In genomic region chr3:140147965-140148490, GRCh38 we compare ENCODE assay signal across 37 cellular contexts.
"Had no signal": no experiment of that assay in that cellular context is flagged by ENCODE, and none has a peak within 500 bp of the region (broad histone marks: within the 10 kb centered on the region; RNA-seq: fewer than 3 reads in every experiment).

No MANE protein-coding gene starts in this region.

- DNase-seq: activated CD4-positive, alpha-beta memory T cell treated with anti-CD3 and anti-CD28 coated beads, Interleukin-2, amount 10 ng/mL, durations not matched to agents 7 days and 5 days; activated CD4-positive, alpha-beta T cell treated with anti-CD3 and anti-CD28 coated beads for 1 hour; activated CD4-positive, alpha-beta T cell treated with anti-CD3 and anti-CD28 coated beads for 36 hours; activated CD4-positive, alpha-beta T cell treated with anti-CD3 and anti-CD28 coated beads for 48 hours; activated CD4-positive, alpha-beta T cell treated with anti-CD3 and anti-CD28 coated beads, Interleukin-2, amount 10 ng/mL, durations not matched to agents 7 days and 5 days; activated CD4-positive, alpha-beta T cell treated with anti-CD3 and anti-CD28 coated beads, Interleukin-2, amount 50 U/mL, for 48 hours; activated CD4-positive, CD25-positive, alpha-beta regulatory T cell; activated CD8-positive, alpha-beta memory T cell treated with anti-CD3 and anti-CD28 coated beads for 24 hours; activated CD8-positive, alpha-beta memory T cell treated with anti-CD3 and anti-CD28 coated beads, Interleukin-2, amount 10 ng/mL, durations not matched to agents 7 days and 5 days; activated CD8-positive, alpha-beta memory T cell treated with anti-CD3 and anti-CD28 coated beads, Interleukin-2, amount 50 U/mL, for 48 hours; activated CD8-positive, alpha-beta T cell treated with anti-CD3 and anti-CD28 coated beads, Interleukin-2, amount 10 ng/mL, durations not matched to agents 7 days and 5 days; activated effector memory CD4-positive, alpha-beta T cell treated with Interleukin-2 at 50 U/mL for 16 hours; activated gamma-delta T cell; activated naive CD4-positive, alpha-beta T cell treated with anti-CD3 and anti-CD28 coated beads, Interleukin-2, amount 10 ng/mL, durations not matched to agents 7 days and 5 days; activated naive CD4-positive, alpha-beta T cell treated with Interleukin-2 at 50 U/mL for 16 hours; activated naive CD8-positive, alpha-beta T cell treated with anti-CD3 and anti-CD28 coated beads, Interleukin-2, amount 10 ng/mL, durations not matched to agents 7 days and 5 days; activated naive CD8-positive, alpha-beta T cell treated with anti-CD3 and anti-CD28 coated beads, Interleukin-2, amount 50 U/mL, for 24 hours; activated T-cell treated with anti-CD3 and anti-CD28 coated beads, Interleukin-2, amount 50 U/mL, for 24 hours; activated T-cell treated with anti-CD3 and anti-CD28 coated beads, Interleukin-2, amount 50 U/mL, for 48 hours; amygdala; anterior cingulate cortex; caudate nucleus; cerebellar nuclear complex; T-helper 1 cell; T-helper 2 cell; T-helper 9 cell had no signal

- H3K4me1 Mint-ChIP-seq: activated CD4-positive, alpha-beta memory T cell treated with anti-CD3 and anti-CD28 coated beads, Interleukin-2, amount 10 ng/mL, durations not matched to agents 7 days and 5 days; activated CD4-positive, alpha-beta T cell treated with anti-CD3 and anti-CD28 coated beads for 36 hours; activated CD4-positive, alpha-beta T cell treated with anti-CD3 and anti-CD28 coated beads, Interleukin-2, amount 10 ng/mL, durations not matched to agents 7 days and 5 days; activated CD8-positive, alpha-beta memory T cell treated with anti-CD3 and anti-CD28 coated beads, Interleukin-2, amount 10 ng/mL, durations not matched to agents 7 days and 5 days; activated naive CD4-positive, alpha-beta T cell treated with anti-CD3 and anti-CD28 coated beads, Interleukin-2, amount 10 ng/mL, durations not matched to agents 7 days and 5 days; activated naive CD4-positive, alpha-beta T cell treated with anti-CD3 and anti-CD28 coated beads, Interleukin-2, amount 50 U/mL, for 24 hours; activated naive CD8-positive, alpha-beta T cell treated with anti-CD3 and anti-CD28 coated beads, Interleukin-2, amount 10 ng/mL, durations not matched to agents 7 days and 5 days; activated naive CD8-positive, alpha-beta T cell treated with anti-CD3 and anti-CD28 coated beads, Interleukin-2, amount 50 U/mL, for 24 hours; central memory CD8-positive, alpha-beta T cell; WTC11 had no signal

- H3K9me3 ChIP-seq: ascending aorta had no signal

- H3K4me1 ChIP-seq: ascending aorta had no signal

- H3K4me3 ChIP-seq: ascending aorta, cardiac muscle cell had no signal

- H3K36me3 ChIP-seq: ascending aorta, cardiac muscle cell had no signal

- H3K27ac ChIP-seq: ascending aorta, cardiac muscle cell, VCaP had no signal

- H3K27ac Mint-ChIP-seq: activated CD4-positive, alpha-beta memory T cell treated with anti-CD3 and anti-CD28 coated beads, Interleukin-2, amount 10 ng/mL, durations not matched to agents 7 days and 5 days; activated CD4-positive, alpha-beta T cell treated with anti-CD3 and anti-CD28 coated beads for 36 hours; activated CD4-positive, alpha-beta T cell treated with anti-CD3 and anti-CD28 coated beads, Interleukin-2, amount 10 ng/mL, durations not matched to agents 7 days and 5 days; activated CD8-positive, alpha-beta memory T cell treated with anti-CD3 and anti-CD28 coated beads, Interleukin-2, amount 10 ng/mL, durations not matched to agents 7 days and 5 days; activated CD8-positive, alpha-beta T cell treated with anti-CD3 and anti-CD28 coated beads, Interleukin-2, amount 10 ng/mL, durations not matched to agents 7 days and 5 days; activated naive CD4-positive, alpha-beta T cell treated with anti-CD3 and anti-CD28 coated beads, Interleukin-2, amount 10 ng/mL, durations not matched to agents 7 days and 5 days; activated naive CD4-positive, alpha-beta T cell treated with anti-CD3 and anti-CD28 coated beads, Interleukin-2, amount 50 U/mL, for 24 hours; activated naive CD8-positive, alpha-beta T cell; activated naive CD8-positive, alpha-beta T cell treated with anti-CD3 and anti-CD28 coated beads, Interleukin-2, amount 10 ng/mL, durations not matched to agents 7 days and 5 days; activated naive CD8-positive, alpha-beta T cell treated with anti-CD3 and anti-CD28 coated beads, Interleukin-2, amount 50 U/mL, for 24 hours; activated T-cell treated with anti-CD3 and anti-CD28 coated beads, Interleukin-2, amount 50 U/mL, for 24 hours; activated T-helper 2 cell treated with anti-CD3 and anti-CD28 coated beads, Interferon-gamma antibody, Interleukin-2, Interleukin-4, amounts not matched to agents 10 μg/mL and 5 μg/mL and 100 μg/mL, durations not matched to agents 14 hours and 24 hours and 36 hours; T-helper 1 cell treated with Interleukin-12 subunit alpha and Interleukin-12 subunit beta and Interleukin-4 antibody, amounts not matched to agents 30 μg/mL and 1 μg/mL, for 36 hours; T-helper 2 cell treated with Interferon-gamma antibody and Interleukin-4, amounts not matched to agents 5 μg/mL and 100 μg/mL, for 36 hours; WTC11 had no signal

- H3K4me3 Mint-ChIP-seq: activated CD4-positive, alpha-beta memory T cell treated with anti-CD3 and anti-CD28 coated beads, Interleukin-2, amount 10 ng/mL, durations not matched to agents 7 days and 5 days; activated CD4-positive, alpha-beta T cell treated with anti-CD3 and anti-CD28 coated beads for 36 hours; activated CD4-positive, alpha-beta T cell treated with anti-CD3 and anti-CD28 coated beads, Interleukin-2, amount 10 ng/mL, durations not matched to agents 7 days and 5 days; activated CD8-positive, alpha-beta memory T cell treated with anti-CD3 and anti-CD28 coated beads, Interleukin-2, amount 10 ng/mL, durations not matched to agents 7 days and 5 days; activated CD8-positive, alpha-beta T cell treated with anti-CD3 and anti-CD28 coated beads, Interleukin-2, amount 10 ng/mL, durations not matched to agents 7 days and 5 days; activated naive CD4-positive, alpha-beta T cell treated with anti-CD3 and anti-CD28 coated beads, Interleukin-2, amount 10 ng/mL, durations not matched to agents 7 days and 5 days; activated naive CD4-positive, alpha-beta T cell treated with anti-CD3 and anti-CD28 coated beads, Interleukin-2, amount 50 U/mL, for 24 hours; activated naive CD8-positive, alpha-beta T cell; activated naive CD8-positive, alpha-beta T cell treated with anti-CD3 and anti-CD28 coated beads, Interleukin-2, amount 10 ng/mL, durations not matched to agents 7 days and 5 days; activated naive CD8-positive, alpha-beta T cell treated with anti-CD3 and anti-CD28 coated beads, Interleukin-2, amount 50 U/mL, for 24 hours; activated T-cell treated with anti-CD3 and anti-CD28 coated beads, Interleukin-2, amount 50 U/mL, for 24 hours; brain; central memory CD8-positive, alpha-beta T cell; T-helper 1 cell treated with Interleukin-12 subunit alpha and Interleukin-12 subunit beta and Interleukin-4 antibody, amounts not matched to agents 30 μg/mL and 1 μg/mL, for 36 hours; T-helper 2 cell treated with Interferon-gamma antibody and Interleukin-4, amounts not matched to agents 5 μg/mL and 100 μg/mL, for 36 hours; WTC11 had no signal

- H3K36me3 Mint-ChIP-seq: activated CD8-positive, alpha-beta memory T cell treated with anti-CD3 and anti-CD28 coated beads, Interleukin-2, amount 10 ng/mL, durations not matched to agents 7 days and 5 days; activated naive CD4-positive, alpha-beta T cell treated with anti-CD3 and anti-CD28 coated beads, Interleukin-2, amount 10 ng/mL, durations not matched to agents 7 days and 5 days; activated naive CD4-positive, alpha-beta T cell treated with anti-CD3 and anti-CD28 coated beads, Interleukin-2, amount 50 U/mL, for 24 hours; activated naive CD8-positive, alpha-beta T cell; activated naive CD8-positive, alpha-beta T cell treated with anti-CD3 and anti-CD28 coated beads, Interleukin-2, amount 10 ng/mL, durations not matched to agents 7 days and 5 days; brain; WTC11 had no signal

- H3K27me3 Mint-ChIP-seq: activated CD4-positive, alpha-beta memory T cell treated with anti-CD3 and anti-CD28 coated beads, Interleukin-2, amount 10 ng/mL, durations not matched to agents 7 days and 5 days; activated CD4-positive, alpha-beta T cell treated with anti-CD3 and anti-CD28 coated beads, Interleukin-2, amount 10 ng/mL, durations not matched to agents 7 days and 5 days; activated CD8-positive, alpha-beta memory T cell treated with anti-CD3 and anti-CD28 coated beads, Interleukin-2, amount 10 ng/mL, durations not matched to agents 7 days and 5 days; activated naive CD4-positive, alpha-beta T cell treated with anti-CD3 and anti-CD28 coated beads, Interleukin-2, amount 10 ng/mL, durations not matched to agents 7 days and 5 days; activated naive CD4-positive, alpha-beta T cell treated with anti-CD3 and anti-CD28 coated beads, Interleukin-2, amount 50 U/mL, for 24 hours; activated naive CD8-positive, alpha-beta T cell; activated naive CD8-positive, alpha-beta T cell treated with anti-CD3 and anti-CD28 coated beads, Interleukin-2, amount 10 ng/mL, durations not matched to agents 7 days and 5 days; activated naive CD8-positive, alpha-beta T cell treated with anti-CD3 and anti-CD28 coated beads, Interleukin-2, amount 50 U/mL, for 24 hours; activated T-cell treated with anti-CD3 and anti-CD28 coated beads, Interleukin-2, amount 50 U/mL, for 24 hours; central memory CD8-positive, alpha-beta T cell had no signal

- H3K9me3 Mint-ChIP-seq: activated CD4-positive, alpha-beta memory T cell treated with anti-CD3 and anti-CD28 coated beads, Interleukin-2, amount 10 ng/mL, durations not matched to agents 7 days and 5 days; activated CD4-positive, alpha-beta T cell treated with anti-CD3 and anti-CD28 coated beads, Interleukin-2, amount 10 ng/mL, durations not matched to agents 7 days and 5 days; activated naive CD4-positive, alpha-beta T cell treated with anti-CD3 and anti-CD28 coated beads, Interleukin-2, amount 10 ng/mL, durations not matched to agents 7 days and 5 days; activated naive CD4-positive, alpha-beta T cell treated with anti-CD3 and anti-CD28 coated beads, Interleukin-2, amount 50 U/mL, for 24 hours; activated naive CD8-positive, alpha-beta T cell treated with anti-CD3 and anti-CD28 coated beads, Interleukin-2, amount 10 ng/mL, durations not matched to agents 7 days and 5 days; activated naive CD8-positive, alpha-beta T cell treated with anti-CD3 and anti-CD28 coated beads, Interleukin-2, amount 50 U/mL, for 24 hours; activated T-cell treated with anti-CD3 and anti-CD28 coated beads, Interleukin-2, amount 50 U/mL, for 24 hours; activated T-helper 2 cell treated with anti-CD3 and anti-CD28 coated beads, Interferon-gamma antibody, Interleukin-2, Interleukin-4, amounts not matched to agents 10 μg/mL and 5 μg/mL and 100 μg/mL, durations not matched to agents 14 hours and 24 hours and 36 hours; central memory CD8-positive, alpha-beta T cell; T-helper 1 cell treated with Interleukin-12 subunit alpha and Interleukin-12 subunit beta and Interleukin-4 antibody, amounts not matched to agents 30 μg/mL and 1 μg/mL, for 36 hours; T-helper 2 cell treated with Interferon-gamma antibody and Interleukin-4, amounts not matched to agents 5 μg/mL and 100 μg/mL, for 36 hours; WTC11 had no signal

- H3K27me3 ChIP-seq: ascending aorta, cardiac muscle cell had no signal
